ENCODE assay signal across 26 cellular contexts in the genomic region with DNA sequence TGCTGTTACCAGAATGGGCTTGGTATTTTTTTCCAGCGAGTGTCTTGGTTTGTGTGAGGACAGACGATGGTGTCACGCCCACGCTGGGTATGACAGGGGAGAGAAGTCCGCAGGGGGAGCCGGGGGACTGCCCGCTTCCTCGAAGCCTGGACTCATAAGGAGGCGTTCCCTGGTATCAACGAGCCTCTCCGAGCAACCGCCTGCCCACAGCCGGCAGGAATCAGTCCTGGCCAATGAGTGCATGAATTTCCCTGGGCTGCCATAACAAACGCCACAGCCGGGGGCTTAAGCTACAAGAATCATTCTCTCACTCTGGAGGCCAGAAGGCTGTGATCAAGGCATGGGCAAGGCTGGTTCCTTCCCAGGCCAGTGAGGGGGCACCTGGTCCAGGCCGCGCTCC. TPM values are rescaled to one million over a fixed set of nuclear protein-coding genes. Genes with fewer than 3 reads are reported as not detected.
"Had no signal": no experiment of that assay in that cellular context is flagged by ENCODE, and none has a peak within 500 bp of the region (broad histone marks: within the 10 kb centered on the region; RNA-seq: fewer than 3 reads in every experiment).

No MANE protein-coding gene starts in this region.

- ATAC-seq: activated CD4-positive, CD25-positive, alpha-beta regulatory T cell treated with anti-CD3 and anti-CD28 coated beads, Interleukin-2, amount 50 U/mL, for 24 hours; activated CD8-positive, alpha-beta memory T cell treated with anti-CD3 and anti-CD28 coated beads, Interleukin-2, amount 10 ng/mL, durations not matched to agents 7 days and 5 days; heart right ventricle; left cardiac atrium; right lobe of liver; stimulated activated effector memory CD8-positive, alpha-beta T cell treated with anti-CD3 and anti-CD28 coated beads, Interleukin-12 subunit alpha, Interleukin-12 subunit beta, amount 100 ng/mL, for 72 hours had no signal

- H3K4me3 ChIP-seq: heart right ventricle, right lobe of liver, stomach, suprapubic skin, tibial nerve had no signal

- FAIRE-seq: endometrium, islet of Langerhans, small intestine had no signal

- H3K36me3 ChIP-seq: heart right ventricle, right lobe of liver, stomach, suprapubic skin, tibial nerve had no signal

- H3K27ac ChIP-seq: heart right ventricle, right lobe of liver, stomach, suprapubic skin, tibial nerve had no signal

- DNase-seq: activated CD4-positive, alpha-beta memory T cell treated with anti-CD3 and anti-CD28 coated beads, Interleukin-2, amount 10 ng/mL, durations not matched to agents 7 days and 5 days; activated CD4-positive, alpha-beta T cell treated with anti-CD3 and anti-CD28 coated beads, Interleukin-2, amount 10 ng/mL, durations not matched to agents 24 days and 14 days; activated CD8-positive, alpha-beta memory T cell treated with anti-CD3 and anti-CD28 coated beads, Interleukin-2, amount 10 ng/mL, durations not matched to agents 7 days and 5 days; activated effector memory CD4-positive, alpha-beta T cell treated with anti-CD3 and anti-CD28 coated beads, Interleukin-2, amount 50 U/mL, for 16 hours; activated naive CD4-positive, alpha-beta T cell treated with anti-CD3 and anti-CD28 coated beads, Interleukin-2, amount 10 ng/mL, durations not matched to agents 7 days and 5 days; activated T-cell treated with anti-CD3 and anti-CD28 coated beads for 4 hours; amygdala; cerebellar nuclear complex; cortex of kidney; heart right ventricle; left cardiac atrium; nucleus accumbens; right lobe of liver; small intestine; stimulated activated CD4-positive, alpha-beta T cell treated with anti-CD3 and anti-CD28 coated beads, Interleukin-2, amount 100 ng/mL, for 24 hours; stomach had no signal

- H3K9me3 ChIP-seq: heart right ventricle, right lobe of liver, stomach, suprapubic skin, tibial nerve had no signal

- H3K27me3 ChIP-seq: right lobe of liver, stomach, tibial nerve had no signal

RNA-seq across cellular contexts. Expression of gene JPH3, which starts 26.1 kb away (rescaled TPM):
- total RNA-seq: activated CD4-positive, alpha-beta memory T cell treated with anti-CD3 and anti-CD28 coated beads, Interleukin-2, amount 10 ng/mL, durations not matched to agents 7 days and 5 days; activated CD4-positive, alpha-beta T cell treated with anti-CD3 and anti-CD28 coated beads, Interleukin-2, amount 10 ng/mL, durations not matched to agents 24 days and 14 days; activated CD8-positive, alpha-beta memory T cell treated with anti-CD3 and anti-CD28 coated beads, Interleukin-2, amount 10 ng/mL, durations not matched to agents 7 days and 5 days; fibroblast of villous mesenchyme; mononuclear cell; myocyte; suprapubic skin; T-helper 2 cell treated with Interferon-gamma antibody and Interleukin-4, amounts not matched to agents 100 ng/mL and 5 ng/mL, for 36 hours had no signal
